In the genomic region with DNA sequence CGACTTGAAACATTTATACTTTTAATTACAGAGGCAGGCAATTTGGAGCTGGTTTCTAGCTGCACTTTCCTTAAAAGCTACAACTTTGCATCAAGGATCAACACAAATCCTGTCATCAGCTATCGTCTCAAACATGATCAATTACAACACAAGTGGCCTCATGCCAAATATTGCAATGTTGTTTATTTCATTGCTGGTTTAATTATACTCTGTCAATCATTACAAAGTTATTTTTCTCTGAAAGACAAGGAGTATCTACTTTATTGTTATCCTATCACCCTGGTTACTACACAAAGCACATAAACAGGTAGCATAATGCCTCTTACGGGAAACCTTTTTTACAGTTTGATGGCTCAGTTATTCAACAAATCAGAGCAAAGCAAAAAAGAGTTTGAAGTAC, we compare ENCODE assay signal across 25 cellular contexts. TPM values are rescaled to one million over a fixed set of nuclear protein-coding genes. Genes with fewer than 3 reads are reported as not detected.
"Had no signal": no experiment of that assay in that cellular context is flagged by ENCODE, and none has a peak within 500 bp of the region (broad histone marks: within the 10 kb centered on the region; RNA-seq: fewer than 3 reads in every experiment).

No MANE protein-coding gene starts in this region.

- H3K9me3 ChIP-seq: esophagus squamous epithelium, gastroesophageal sphincter, ovary had no signal

- H3K27ac Mint-ChIP-seq: dendritic cell treated with granulocyte-macrophage colony-stimulating factor and Interleukin-4, amounts not matched to agents 40 ng/mL and 50 ng/mL, for 4 days; effector memory CD8-positive, alpha-beta T cell; natural killer cell treated with Interleukin-12 subunit alpha and Interleukin-12 subunit beta and Interleukin-15 and Interleukin-18, amount 100 ng/mL, for 72 hours; neural progenitor cell had no signal

- H3K36me3 ChIP-seq: esophagus squamous epithelium, gastroesophageal sphincter, neural progenitor cell, ovary had no signal

- H3K4me1 ChIP-seq: esophagus squamous epithelium, gastroesophageal sphincter had no signal

- H3K27ac ChIP-seq: epithelial cell of prostate, esophagus squamous epithelium, gastroesophageal sphincter, hepatocyte, neural progenitor cell, ovary had no signal

- H3K36me3 Mint-ChIP-seq: natural killer cell treated with Interleukin-12 subunit alpha and Interleukin-12 subunit beta and Interleukin-15 and Interleukin-18, amount 100 ng/mL, for 72 hours; neural progenitor cell had no signal

- H3K27me3 Mint-ChIP-seq: dendritic cell treated with granulocyte-macrophage colony-stimulating factor and Interleukin-4, amounts not matched to agents 40 ng/mL and 50 ng/mL, for 4 days had no signal

- H3K9me3 Mint-ChIP-seq: dendritic cell treated with granulocyte-macrophage colony-stimulating factor and Interleukin-4, amounts not matched to agents 40 ng/mL and 50 ng/mL, for 4 days; effector memory CD8-positive, alpha-beta T cell; natural killer cell treated with Interleukin-12 subunit alpha and Interleukin-12 subunit beta and Interleukin-15 and Interleukin-18, amount 100 ng/mL, for 72 hours; neural progenitor cell had no signal

- DNase-seq: effector memory CD8-positive, alpha-beta T cell; esophagus squamous epithelium; foreskin fibroblast; head of caudate nucleus; kidney; left colon; mammary epithelial cell; nucleus accumbens; ovary; right cardiac atrium; stimulated activated CD4-positive, alpha-beta T cell treated with anti-CD3 and anti-CD28 coated beads, Interleukin-2, amount 100 ng/mL, for 48 hours; stimulated activated naive CD4-positive, alpha-beta T cell treated with Interleukin-2 at 50 U/mL for 16 hours; trophoblast cell had no signal

- H3K27me3 ChIP-seq: neural progenitor cell, ovary had no signal

- FAIRE-seq: colon, kidney had no signal

- H3K4me3 ChIP-seq: esophagus squamous epithelium, gastroesophageal sphincter, hepatocyte, neural progenitor cell, ovary, smooth muscle cell had no signal

- H3K4me3 Mint-ChIP-seq: dendritic cell treated with granulocyte-macrophage colony-stimulating factor and Interleukin-4, amounts not matched to agents 40 ng/mL and 50 ng/mL, for 4 days; effector memory CD8-positive, alpha-beta T cell; natural killer cell treated with Interleukin-12 subunit alpha and Interleukin-12 subunit beta and Interleukin-15 and Interleukin-18, amount 100 ng/mL, for 72 hours; neural progenitor cell had no signal

RNA-seq across cellular contexts. Expression of gene FOXB1, which starts 58.0 kb away (rescaled TPM):
- total RNA-seq: esophagus squamous epithelium, gastroesophageal sphincter, hepatocyte, kidney, left colon, lower leg skin, mammary epithelial cell, mesenteric fat pad, posterior vena cava, right cardiac atrium, smooth muscle cell, urinary bladder had no signal
- polyA plus RNA-seq: hepatocyte, mammary epithelial cell, ovary, right cardiac atrium, smooth muscle cell had no signal
